8 cellular contexts compared by ENCODE assay signal in genomic region chr12:130870442-130871285, GRCh38. TPM values are rescaled to one million over a fixed set of nuclear protein-coding genes. Genes with fewer than 3 reads are reported as not detected.
DNase-seq lines count a peak whose midpoint lies in the region; ATAC-seq and TF ChIP-seq lines count a peak whose summit lies in the region.

No MANE protein-coding gene starts in this region.

- TF ChIP-seq CTCF in HL-60 (IDR thresholded peaks at IDR 0.05; ENCODE audit: insufficient read depth, low read length) (peak; percentile 67), adrenal gland (IDR thresholded peaks at IDR 0.05) (peak in 4 of 6 experiments; percentile 15 to 47 (median 33)), prostate gland (IDR thresholded peaks at IDR 0.05) (peak in 2 of 4 experiments; percentile 20 to 30), upper lobe of right lung (IDR thresholded peaks at IDR 0.05) (peak; percentile 54)

- peak overlapping the region; percentile 99 for H3K27ac ChIP-seq in HL-60 (replicated peaks)
- peak overlapping the region in 4 of 5 donors; percentile 64 to 95 (median 82) for H3K27ac ChIP-seq in adrenal gland
- no peak overlapping the region for H3K27ac ChIP-seq in prostate gland
- peak overlapping the region; percentile 79 for H3K27ac ChIP-seq in upper lobe of right lung

- H3K4me3 ChIP-seq in HL-60 (replicated peaks; ENCODE audit: insufficient read depth, low read length) (peak overlapping the region; percentile 51), adrenal gland (peak overlapping the region in 1 of 4 donors; percentile 97), prostate gland (peak overlapping the region in 1 of 2 donors; percentile 83), upper lobe of right lung (peak overlapping the region; percentile 75)

- H3K4me1 ChIP-seq in adrenal gland (replicated peaks in 1 of 2): peaks cover 12 to 19% of the 10 kb centered on the region in 2 donors
- no peaks in the 10 kb centered on the region for H3K4me1 ChIP-seq in prostate gland (replicated peaks)
- H3K4me1 ChIP-seq in upper lobe of right lung: peaks cover 14% of the 10 kb centered on the region

- H3K27me3 ChIP-seq in HL-60 (ENCODE audit: insufficient read depth, poor library complexity, severe bottlenecking): no peaks in the 10 kb centered on the region
- no peaks in the 10 kb centered on the region for H3K27me3 ChIP-seq in adrenal gland
- H3K27me3 ChIP-seq in prostate gland (replicated peaks; ENCODE audit: insufficient read depth): no peaks in the 10 kb centered on the region
- no peaks in the 10 kb centered on the region for H3K27me3 ChIP-seq in upper lobe of right lung

- H3K9me3 ChIP-seq in adrenal gland (replicated peaks in 1 of 3) (no peaks in the 10 kb centered on the region), prostate gland (no peaks in the 10 kb centered on the region), upper lobe of right lung (no peaks in the 10 kb centered on the region)

- 57 to 70% (median 59%) methylated on average over 21 to 31 of the region's 31 CpGs for WGBS in adrenal gland, 4 donors
- WGBS in prostate gland: 52% methylated on average over 31 of the region's 31 CpGs

- peaks cover 0 to 28% of the 10 kb centered on the region in 2 donors for H3K36me3 ChIP-seq in adrenal gland (replicated peaks in 1 of 2)
- H3K36me3 ChIP-seq in prostate gland: peaks cover 0 to 11% of the 10 kb centered on the region in 2 donors
- H3K36me3 ChIP-seq in upper lobe of right lung: peaks cover 25% of the 10 kb centered on the region

- intact Hi-C loops in adrenal gland (cut with DNase I): loop anchor here in 1 of 2 donors (5.0 kb wide), 1 partner anchor 43 kb away; no protein-coding TSS in a partner anchor
- intact Hi-C loops in left cardiac atrium (cut with DNase I): loop anchor here in 1 of 2 donors (5.0 kb wide), 1 partner anchor 33 kb away; the partner anchor contains the start of gene STX2
- intact Hi-C loops in prostate gland (cut with DNase I): loop anchor here (2.0 kb wide), 1 partner anchor 32 kb away; the partner anchor contains the start of gene STX2
- intact Hi-C loops in upper lobe of right lung (cut with DNase I): no loop called here

- ATAC-seq in GM19455 (IDR thresholded peaks at IDR 0.05; ENCODE audit: unreplicated experiment) (peak; percentile 70), left cardiac atrium (peak; percentile 53 to 76), upper lobe of right lung (peak; percentile 72)

- TF ChIP-seq POLR2A in adrenal gland (IDR thresholded peaks at IDR 0.05) (no peak), prostate gland (IDR thresholded peaks at IDR 0.05) (no peak)

- DNase-seq in D341Med (ENCODE audit: low spot score) (peak; percentile 84), HL-60 (ENCODE audit: low read depth in 1 of 2, low spot score in 1 of 2) (peak; percentile 87 to 91), SW480 (ENCODE audit: low spot score) (peak; percentile 85), adrenal gland (peak; percentile 34 to 85 (median 53)), left cardiac atrium (peak; percentile 85), prostate gland (ENCODE audit: low spot score) (peak; percentile 35), upper lobe of right lung (peak; percentile 78)

RNA-seq across cellular contexts. Expression of gene RAN, which starts 1.2 kb away (rescaled TPM):
- 100 to 1,000 TPM in 7 of 8 donors, 10 to 100 TPM in 1; 82.4 to 897 (median 260) TPM for total RNA-seq in adrenal gland
- polyA plus RNA-seq in adrenal gland: 1,000 to 10,000 TPM in 1 of 3 donors, 100 to 1,000 TPM in 2; 105 to 1,192 (median 145) TPM
- 100 to 1,000 TPM; 306 to 467 TPM for total RNA-seq in left cardiac atrium
- 100 to 1,000 TPM; 131 to 220 TPM for total RNA-seq in prostate gland
- 310 TPM for total RNA-seq in upper lobe of right lung

RNA-seq across cellular contexts. Expression of gene STX2, which starts 31.6 kb away (rescaled TPM):
- 10 to 100 TPM in 7 of 8 donors, 1 to 10 TPM in 1; 8.3 to 23.8 (median 12.5) TPM for total RNA-seq in adrenal gland
- polyA plus RNA-seq in adrenal gland: 10 to 100 TPM; 11.7 to 20.5 (median 19.6) TPM
- 10 to 100 TPM; 19.1 to 34.4 TPM for total RNA-seq in left cardiac atrium
- 10 to 100 TPM in 1 of 2 donors, 1 to 10 TPM in 1; 5.3 to 11.5 TPM for total RNA-seq in prostate gland
- total RNA-seq in upper lobe of right lung: 23.6 TPM

Comparison
In these comparisons a context has a peak if more than half of its experiments do, and no peak if none do; other contexts are left out.
1. DNase-seq: peak in every context shown above with its lines; median percentile 89 in HL-60; 85 in SW480; 85 in left cardiac atrium; 84 in D341Med; 78 in upper lobe of right lung; 53 in adrenal gland; 35 in prostate gland.
2. H3K27ac ChIP-seq: peak in HL-60 (single experiment), adrenal gland (4 of 5) and upper lobe of right lung (single experiment); none in prostate gland (0 of 2).
3. Peak in every context shown above with its lines, with median percentiles within 50 percentile points of each other: ATAC-seq.